ENCODE assay signal across 8 cellular contexts in genomic region chr4:137819964-137820383, GRCh38.
DNase-seq lines count a peak whose midpoint lies in the region; ATAC-seq, FAIRE-seq and TF ChIP-seq lines count a peak whose summit lies in the region.

No MANE protein-coding gene starts in this region.

- no peaks in the 10 kb centered on the region for H3K27me3 ChIP-seq in A673 (replicated peaks; ENCODE audit: insufficient read depth, low read depth, low read length, poor library complexity)
- H3K27me3 ChIP-seq in right lobe of liver = no peaks in the 10 kb centered on the region

- FAIRE-seq in GM19239 (lab: Jason Lieb, UNC) = no peak

- POLR2A ChIA-PET in A673 (lab: Charles Lee; ENCODE audit: low non-redundant PET) = no interaction called here

- no TSS peak for BruUV-seq in A673 (replicated peaks; lab: Mats Ljungman, UMichigan)

- TF ChIP-seq CTCF in A673 (conservative IDR thresholded peaks at IDR 0.05; ENCODE audit: low read depth, low read length) (peak; percentile 77), GM12875 (IDR thresholded peaks at IDR 0.05; ENCODE audit: borderline replicate concordance, insufficient read depth, low read depth, low read length) (0 out of 2 replicates have a peak, but pooled peaks have one; percentile 41), right lobe of liver (IDR thresholded peaks at IDR 0.05) (peak; percentile 45 to 64 (median 53))

- H3K27ac ChIP-seq in A673 (ENCODE audit: low read depth, low read length, poor library complexity, severe bottlenecking) (no peak overlapping the region), right lobe of liver (no peak overlapping the region)

- TF ChIP-seq POLR2A in right lobe of liver (IDR thresholded peaks at IDR 0.05) = no peak

- intact Hi-C loops in A673 (cut with micrococcal nuclease; ENCODE audit: unreplicated experiment) (loop anchor here (2.0 to 5.0 kb wide), 6 partner anchors 217 to 1051 kb away; no protein-coding TSS in a partner anchor), right lobe of liver (cut with DNase I) (no loop called here)

- DNase-seq in A673 (ENCODE audit: low spot score) = peak; percentile 65
- peak; percentile 69 for DNase-seq in NAMALWA (ENCODE audit: low spot score)
- peak; percentile 64 for DNase-seq in astrocyte of the hippocampus (ENCODE audit: low read depth, low spot score)
- no peak for DNase-seq in right lobe of liver
- no peak for DNase-seq in GM19239 (ENCODE audit: insufficient read length, low spot score)

- H3K4me1 ChIP-seq in A673 (ENCODE audit: insufficient read depth, low read length, poor library complexity, severe bottlenecking) (no peaks in the 10 kb centered on the region), right lobe of liver (no peaks in the 10 kb centered on the region)

- H3K4me3 ChIP-seq in A673 (ENCODE audit: low read depth, low read length, poor library complexity, severe bottlenecking) (no peak overlapping the region), GM12875 (ENCODE audit: low read depth, low read length) (no peak overlapping the region), right lobe of liver (no peak overlapping the region)

- CTCF ChIA-PET in A673 (lab: Charles Lee) = interaction anchor here (0.9 to 1.6 kb wide), 2 partner anchors 270 to 1051 kb away, joined by 7 to 8 read pairs; no protein-coding TSS in a partner anchor

- H3K36me3 ChIP-seq in A673 (ENCODE audit: insufficient read depth, low read length, poor library complexity, severe bottlenecking) (no peaks in the 10 kb centered on the region), right lobe of liver (no peaks in the 10 kb centered on the region)

- WGBS in right lobe of liver (ENCODE audit: insufficient coverage, low coverage, low lambda C conversion rate, missing lambda C conversion rate) = 57% methylated on average over 1 of the region's 1 CpG

- H3K9me3 ChIP-seq in A673 (ENCODE audit: low read depth, low read length, poor library complexity, severe bottlenecking) = no peaks in the 10 kb centered on the region
- no peaks in the 10 kb centered on the region for H3K9me3 ChIP-seq in right lobe of liver

- peak; percentile 94 for ATAC-seq in HG02642 (IDR thresholded peaks at IDR 0.05; ENCODE audit: poor library complexity, unreplicated experiment)
- ATAC-seq in right lobe of liver = peak; percentile 81 to 87 (median 84)
- no peak for ATAC-seq in HG03039 (IDR thresholded peaks at IDR 0.05; ENCODE audit: unreplicated experiment)

Comparison
In these comparisons a context has a peak if more than half of its experiments do, and no peak if none do; other contexts are left out.
1. DNase-seq: peak in A673 (single experiment), NAMALWA (single experiment) and astrocyte of the hippocampus (single experiment); none in right lobe of liver (0 of 3) and GM19239 (single experiment).
2. Peak in every context shown above with its lines, with median percentiles within 50 percentile points of each other: CTCF ChIP-seq.